ENCODE assay signal across 25 cellular contexts in genomic region chr6:90547079-90547478, GRCh38.
"Had no signal": no experiment of that assay in that cellular context is flagged by ENCODE, and none has a peak within 500 bp of the region (broad histone marks: within the 10 kb centered on the region; RNA-seq: fewer than 3 reads in every experiment).

No MANE protein-coding gene starts in this region.

- H3K4me3 Mint-ChIP-seq: natural killer cell; neural crest cell; stimulated activated naive CD8-positive, alpha-beta T cell treated with anti-CD3 and anti-CD28 coated beads, Interleukin-15, amount 100 ng/mL, for 72 hours had no signal

- H3K27me3 Mint-ChIP-seq: progenitor cell of endocrine pancreas; stimulated activated naive CD8-positive, alpha-beta T cell treated with anti-CD3 and anti-CD28 coated beads, Interleukin-15, amount 100 ng/mL, for 72 hours had no signal

- H2AFZ ChIP-seq: parathyroid adenoma had no signal

- DNase-seq: dermis blood vessel endothelial cell; effector memory CD4-positive, alpha-beta T cell; foreskin keratinocyte; heart right ventricle; hippocampal formation; left cardiac atrium; left lung; natural killer cell; right lobe of liver; small intestine; stimulated activated CD4-positive, alpha-beta T cell treated with anti-CD3 and anti-CD28 coated beads, Interleukin-15, amount 100 ng/mL, for 24 hours; stimulated activated CD4-positive, alpha-beta T cell treated with anti-CD3 and anti-CD28 coated beads, Interleukin-2, amount 100 ng/mL, for 48 hours; stimulated activated naive CD4-positive, alpha-beta T cell; stimulated activated naive CD8-positive, alpha-beta T cell treated with anti-CD3 and anti-CD28 coated beads, Interleukin-15, amount 100 ng/mL, for 72 hours; transverse colon; upper lobe of right lung; uterus had no signal

- H3K9ac ChIP-seq: parathyroid adenoma had no signal

- H3K4me1 ChIP-seq: esophagus muscularis mucosa, foreskin keratinocyte, gastroesophageal sphincter, left lung, parathyroid adenoma, right lobe of liver, suprapubic skin, transverse colon, upper lobe of right lung, uterus had no signal

- H3K27ac ChIP-seq: coronary artery, esophagus muscularis mucosa, foreskin keratinocyte, gastroesophageal sphincter, heart right ventricle, left lung, neutrophil, parathyroid adenoma, right lobe of liver, suprapubic skin, transverse colon, upper lobe of right lung, uterus had no signal

- H3K79me2 ChIP-seq: parathyroid adenoma had no signal

- H3K9me3 Mint-ChIP-seq: natural killer cell; neural crest cell; stimulated activated naive CD8-positive, alpha-beta T cell treated with anti-CD3 and anti-CD28 coated beads, Interleukin-15, amount 100 ng/mL, for 72 hours had no signal

- H3K27ac Mint-ChIP-seq: natural killer cell, progenitor cell of endocrine pancreas had no signal

- H3K4me1 Mint-ChIP-seq: natural killer cell; neural crest cell; stimulated activated naive CD8-positive, alpha-beta T cell treated with anti-CD3 and anti-CD28 coated beads, Interleukin-15, amount 100 ng/mL, for 72 hours had no signal

- ATAC-seq: foreskin keratinocyte; gastroesophageal sphincter; heart right ventricle; left cardiac atrium; left lung; natural killer cell; right lobe of liver; stimulated activated naive CD8-positive, alpha-beta T cell treated with anti-CD3 and anti-CD28 coated beads, Interleukin-15, amount 100 ng/mL, for 72 hours; upper lobe of right lung had no signal

- H3K36me3 ChIP-seq: uterus had no signal

- H3K27me3 ChIP-seq: esophagus muscularis mucosa, foreskin keratinocyte, gastroesophageal sphincter, heart right ventricle, left lung, neutrophil, right lobe of liver, suprapubic skin, transverse colon, upper lobe of right lung, uterus had no signal

- H3K9me3 ChIP-seq: esophagus muscularis mucosa, gastroesophageal sphincter, heart right ventricle, left lung, neutrophil, right lobe of liver, suprapubic skin, transverse colon, upper lobe of right lung, uterus had no signal

- H3K4me3 ChIP-seq: coronary artery, esophagus muscularis mucosa, gastroesophageal sphincter, heart right ventricle, left lung, right lobe of liver, suprapubic skin, transverse colon, upper lobe of right lung, uterus had no signal
